Comparison of ENCODE assay signal across 23 cellular contexts in the genomic region with DNA sequence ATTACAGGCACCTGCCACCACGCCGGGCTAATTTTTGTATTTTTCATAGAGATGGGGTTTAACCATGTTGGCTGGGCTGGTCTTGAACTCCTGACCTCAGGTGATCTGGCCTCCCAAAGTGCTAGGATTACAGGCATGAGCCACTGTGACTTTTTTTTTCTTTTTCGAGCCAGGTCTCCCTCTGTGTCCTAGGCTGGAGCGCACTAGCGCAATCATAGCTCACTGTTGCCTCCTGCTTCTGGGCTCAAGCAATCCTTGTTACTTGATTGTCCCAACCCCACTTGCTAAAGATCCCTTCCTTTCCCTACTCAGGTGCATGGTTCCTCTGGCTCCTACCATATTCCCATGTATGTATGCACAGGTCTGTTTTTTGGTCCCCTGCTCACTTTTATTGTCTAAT. TPM values are rescaled to one million over a fixed set of nuclear protein-coding genes. Genes with fewer than 3 reads are reported as not detected.
A peak's percentile ranks its signal among the peaks of the same experiment; 100 is the strongest.
DNase-seq lines count a peak whose midpoint lies in the region; ATAC-seq, FAIRE-seq and TF ChIP-seq lines count a peak whose summit lies in the region.
"Had no signal": no experiment of that assay in that cellular context is flagged by ENCODE, and none has a peak within 500 bp of the region (broad histone marks: within the 10 kb centered on the region; RNA-seq: fewer than 3 reads in every experiment).

No MANE protein-coding gene starts in this region.

- H3K9me3 Mint-ChIP-seq in activated naive CD8-positive, alpha-beta T cell treated with anti-CD3 and anti-CD28 coated beads, Interleukin-2, amount 10 ng/mL, durations not matched to agents 7 days and 5 days, result no peaks in the 10 kb centered on the region
- no peaks in the 10 kb centered on the region for H3K9me3 Mint-ChIP-seq in activated naive CD8-positive, alpha-beta T cell treated with anti-CD3 and anti-CD28 coated beads for 36 hours
- no peaks in the 10 kb centered on the region for H3K9me3 Mint-ChIP-seq in CD4-positive, alpha-beta memory T cell
- H3K9me3 Mint-ChIP-seq: CD8-positive, alpha-beta memory T cell had no signal

- no peaks in the 10 kb centered on the region for H3K27me3 ChIP-seq in CD4-positive, alpha-beta memory T cell (ENCODE audit: insufficient read depth, low read length)
- H3K27me3 ChIP-seq in right atrium auricular region (no peaks in the 10 kb centered on the region), skeletal muscle tissue (ENCODE audit: control insufficient read depth in 3 of 3, insufficient read depth in 3 of 3, low read length in 3 of 3) (no peaks in the 10 kb centered on the region)
- H3K27me3 ChIP-seq: SJCRH30 had no signal

- no peak for FAIRE-seq in GM19239 (lab: Jason Lieb, UNC)
- FAIRE-seq: GM12891, H1 had no signal

- ATAC-seq in activated naive CD8-positive, alpha-beta T cell treated with anti-CD3 and anti-CD28 coated beads, Interleukin-2, amount 10 ng/mL, durations not matched to agents 7 days and 5 days (ENCODE audit: low read depth), result no peak
- no peak for ATAC-seq in GM18867 (IDR thresholded peaks at IDR 0.05; ENCODE audit: unreplicated experiment)
- no peak for ATAC-seq in GM19351 (IDR thresholded peaks at IDR 0.05; ENCODE audit: unreplicated experiment)
- ATAC-seq: HCT116 had no signal

- no peak overlapping the region for H3K9ac ChIP-seq in skeletal muscle tissue (ENCODE audit: low read depth in 1 of 3, low read length in 3 of 3)
- H3K9ac ChIP-seq: KMS-11 had no signal

- no peak overlapping the region for H3K27ac ChIP-seq in CD4-positive, alpha-beta memory T cell (ENCODE audit: low read depth, low read length)
- H3K27ac ChIP-seq in right atrium auricular region (peak overlapping the region; percentile 9 to 58), skeletal muscle tissue (ENCODE audit: low read depth, low read length) (peak overlapping the region; percentile 76)
- H3K27ac ChIP-seq: KMS-11, SJCRH30 had no signal

- CTCF ChIA-PET in CD4-positive, alpha-beta memory T cell (lab: Charles Lee; ENCODE audit: partially characterized antibody), result no interaction called here

- H3K27ac Mint-ChIP-seq in activated naive CD8-positive, alpha-beta T cell treated with anti-CD3 and anti-CD28 coated beads, Interleukin-2, amount 10 ng/mL, durations not matched to agents 7 days and 5 days, result peak overlapping the region; percentile 15
- H3K27ac Mint-ChIP-seq in activated naive CD8-positive, alpha-beta T cell treated with anti-CD3 and anti-CD28 coated beads for 36 hours, result no peak overlapping the region
- peak overlapping the region in 5 of 7 donors; percentile 24 to 59 (median 46) for H3K27ac Mint-ChIP-seq in CD4-positive, alpha-beta memory T cell

- POLR2A ChIA-PET in activated naive CD8-positive, alpha-beta T cell treated with anti-CD3 and anti-CD28 coated beads, Interleukin-2, amount 10 ng/mL, durations not matched to agents 7 days and 5 days (lab: Charles Lee), result no interaction called here
- POLR2A ChIA-PET in CD4-positive, alpha-beta memory T cell (lab: Charles Lee; ENCODE audit: partially characterized antibody), result no interaction called here

- no peaks in the 10 kb centered on the region for H3K36me3 ChIP-seq in CD4-positive, alpha-beta memory T cell (ENCODE audit: insufficient read depth, low read length)
- H3K36me3 ChIP-seq in right atrium auricular region (no peaks in the 10 kb centered on the region), skeletal muscle tissue (ENCODE audit: control insufficient read depth in 3 of 3, insufficient read depth in 3 of 3, low read length in 3 of 3) (peaks cover 0 to 5% (median 0%) of the 10 kb centered on the region in 3 donors)
- H3K36me3 ChIP-seq: SJCRH30 had no signal

- H3K4me1 ChIP-seq in CD4-positive, alpha-beta memory T cell (ENCODE audit: insufficient read depth, low read length), result no peaks in the 10 kb centered on the region
- H3K4me1 ChIP-seq in right atrium auricular region, result peaks cover 0 to 28% of the 10 kb centered on the region in 2 donors
- H3K4me1 ChIP-seq in skeletal muscle tissue (ENCODE audit: control insufficient read depth in 3 of 3, insufficient read depth in 3 of 3, low read length in 3 of 3), result peaks cover 35 to 53% (median 49%) of the 10 kb centered on the region in 3 donors
- H3K4me1 ChIP-seq: SJCRH30 had no signal

- no peak for TF ChIP-seq CTCF in right atrium auricular region (IDR thresholded peaks at IDR 0.05)

- no peak for DNase-seq in activated naive CD8-positive, alpha-beta T cell treated with anti-CD3 and anti-CD28 coated beads, Interleukin-2, amount 10 ng/mL, durations not matched to agents 7 days and 5 days
- DNase-seq in activated naive CD8-positive, alpha-beta T cell treated with anti-CD3 and anti-CD28 coated beads for 36 hours, result no peak
- no peak for DNase-seq in CD4-positive, alpha-beta memory T cell
- DNase-seq in right atrium auricular region (ENCODE audit: low spot score) (no peak), GM19239 (ENCODE audit: insufficient read length, low spot score) (no peak)
- DNase-seq: 8988T; C1 segment of cervical spinal cord; Calu3; CD8-positive, alpha-beta memory T cell; DMS153; NCI-H1105; NCI-H146; NCI-H226; NCI-H748 treated with DMSO at 0.1 percent for 48 hours; NK-92 treated with Interleukin-12 subunit alpha and Interleukin-12 subunit beta, amount 100 ng/mL, for 24 hours; SJCRH30 had no signal

- no peaks in the 10 kb centered on the region for H3K9me3 ChIP-seq in CD4-positive, alpha-beta memory T cell (ENCODE audit: control insufficient read depth in 1 of 2, low read length in 2 of 2)
- H3K9me3 ChIP-seq in right atrium auricular region (no peaks in the 10 kb centered on the region), skeletal muscle tissue (ENCODE audit: control insufficient read depth in 3 of 3, low read length in 3 of 3) (no peaks in the 10 kb centered on the region)
- H3K9me3 ChIP-seq: SJCRH30 had no signal

- peaks cover 21% of the 10 kb centered on the region for H3K36me3 Mint-ChIP-seq in activated naive CD8-positive, alpha-beta T cell treated with anti-CD3 and anti-CD28 coated beads, Interleukin-2, amount 10 ng/mL, durations not matched to agents 7 days and 5 days
- peaks cover 3% of the 10 kb centered on the region for H3K36me3 Mint-ChIP-seq in activated naive CD8-positive, alpha-beta T cell treated with anti-CD3 and anti-CD28 coated beads for 36 hours
- peaks cover 8 to 10% of the 10 kb centered on the region in 2 donors for H3K36me3 Mint-ChIP-seq in CD4-positive, alpha-beta memory T cell

- no peaks in the 10 kb centered on the region for H3K27me3 Mint-ChIP-seq in activated naive CD8-positive, alpha-beta T cell treated with anti-CD3 and anti-CD28 coated beads, Interleukin-2, amount 10 ng/mL, durations not matched to agents 7 days and 5 days
- H3K27me3 Mint-ChIP-seq in activated naive CD8-positive, alpha-beta T cell treated with anti-CD3 and anti-CD28 coated beads for 36 hours, result no peaks in the 10 kb centered on the region
- no peaks in the 10 kb centered on the region for H3K27me3 Mint-ChIP-seq in CD4-positive, alpha-beta memory T cell
- H3K27me3 Mint-ChIP-seq: CD8-positive, alpha-beta memory T cell had no signal

- no peak overlapping the region for H3K4me3 Mint-ChIP-seq in activated naive CD8-positive, alpha-beta T cell treated with anti-CD3 and anti-CD28 coated beads, Interleukin-2, amount 10 ng/mL, durations not matched to agents 7 days and 5 days
- no peak overlapping the region for H3K4me3 Mint-ChIP-seq in activated naive CD8-positive, alpha-beta T cell treated with anti-CD3 and anti-CD28 coated beads for 36 hours
- H3K4me3 Mint-ChIP-seq in CD4-positive, alpha-beta memory T cell, result no peak overlapping the region
- H3K4me3 Mint-ChIP-seq: CD8-positive, alpha-beta memory T cell had no signal

- no peak overlapping the region for H3K4me3 ChIP-seq in CD4-positive, alpha-beta memory T cell (ENCODE audit: low read length in 2 of 2)
- H3K4me3 ChIP-seq in right atrium auricular region, result no peak overlapping the region
- H3K4me3 ChIP-seq in skeletal muscle tissue (ENCODE audit: low read length in 3 of 3), result no peak overlapping the region
- H3K4me3 ChIP-seq: SJCRH30 had no signal

- intact Hi-C loops in CD4-positive, alpha-beta memory T cell (cut with micrococcal nuclease), result no loop called here

- H3K4me1 Mint-ChIP-seq in activated naive CD8-positive, alpha-beta T cell treated with anti-CD3 and anti-CD28 coated beads, Interleukin-2, amount 10 ng/mL, durations not matched to agents 7 days and 5 days, result peaks cover 8% of the 10 kb centered on the region
- H3K4me1 Mint-ChIP-seq in activated naive CD8-positive, alpha-beta T cell treated with anti-CD3 and anti-CD28 coated beads for 36 hours, result peaks cover 4% of the 10 kb centered on the region
- peaks cover 4 to 15% (median 7%) of the 10 kb centered on the region in 4 donors for H3K4me1 Mint-ChIP-seq in CD4-positive, alpha-beta memory T cell

RNA-seq across cellular contexts. Expression of gene SMIM29, which starts 27.4 kb away (rescaled TPM):
- total RNA-seq in activated naive CD8-positive, alpha-beta T cell treated with anti-CD3 and anti-CD28 coated beads, Interleukin-2, amount 10 ng/mL, durations not matched to agents 7 days and 5 days, result 10 to 100 TPM; 24.4 to 28.3 TPM
- 10 to 100 TPM; 13.1 to 14.2 TPM for total RNA-seq in activated naive CD8-positive, alpha-beta T cell treated with anti-CD3 and anti-CD28 coated beads for 36 hours
- 10 to 100 TPM; 29.7 to 30.1 TPM for total RNA-seq in CD4-positive, alpha-beta memory T cell
- 10 to 100 TPM; 51.5 to 66.5 TPM for polyA plus RNA-seq in CD4-positive, alpha-beta memory T cell
- total RNA-seq in right atrium auricular region (10 to 100 TPM; 21.7 to 29.4 TPM), skeletal muscle tissue (5.2 TPM)

RNA-seq across cellular contexts. Expression of gene HMGA1, which starts 39.5 kb away (rescaled TPM):
- 100 to 1,000 TPM; 233 to 247 TPM for total RNA-seq in activated naive CD8-positive, alpha-beta T cell treated with anti-CD3 and anti-CD28 coated beads, Interleukin-2, amount 10 ng/mL, durations not matched to agents 7 days and 5 days
- total RNA-seq in activated naive CD8-positive, alpha-beta T cell treated with anti-CD3 and anti-CD28 coated beads for 36 hours, result 100 to 1,000 TPM; 803 to 814 TPM
- total RNA-seq in CD4-positive, alpha-beta memory T cell, result 10 to 100 TPM; 74.7 to 77.5 TPM
- 10 to 100 TPM; 25.4 to 40.8 TPM for polyA plus RNA-seq in CD4-positive, alpha-beta memory T cell
- 10 to 100 TPM; 29.6 to 37.8 TPM for total RNA-seq in right atrium auricular region
- 20.4 TPM for total RNA-seq in skeletal muscle tissue
